ENCODE assay signal across 10 cellular contexts in genomic region chr10:3720228-3721019, GRCh38.
DNase-seq lines count a peak whose midpoint lies in the region; TF ChIP-seq lines count a peak whose summit lies in the region.
"Had no signal": no experiment of that assay in that cellular context is flagged by ENCODE, and none has a peak within 500 bp of the region (broad histone marks: within the 10 kb centered on the region; RNA-seq: fewer than 3 reads in every experiment).

No MANE protein-coding gene starts in this region.

- H3K9me3 Mint-ChIP-seq in CD14-positive monocyte, result peaks cover 0 to 8% (median 3%) of the 10 kb centered on the region in 7 donors
- H3K9me3 Mint-ChIP-seq: neural progenitor cell had no signal

- H3K27ac ChIP-seq in osteoblast (ENCODE audit: low read depth, low read length) (peak overlapping the region; percentile 56), ovary (no peak overlapping the region)
- H3K27ac ChIP-seq: neural progenitor cell had no signal

- no peaks in the 10 kb centered on the region for H4K20me1 ChIP-seq in osteoblast (ENCODE audit: insufficient read depth, low read length)

- no peaks in the 10 kb centered on the region for H3K27me3 ChIP-seq in osteoblast (ENCODE audit: insufficient read depth, low read length)
- H3K27me3 ChIP-seq in ovary, result no peaks in the 10 kb centered on the region
- H3K27me3 ChIP-seq: neural progenitor cell had no signal

- peaks cover 67% of the 10 kb centered on the region for H3K4me1 Mint-ChIP-seq in CD14-positive monocyte

- peak overlapping the region; percentile 97 to 99 (median 99) for H3K27ac Mint-ChIP-seq in CD14-positive monocyte
- H3K27ac Mint-ChIP-seq: neural progenitor cell had no signal

- no peak for TF ChIP-seq POLR2A in ovary (IDR thresholded peaks at IDR 0.05)

- peak overlapping the region; percentile 70 for H3K4me2 ChIP-seq in osteoblast (ENCODE audit: insufficient read depth, low read length)
- H3K4me2 ChIP-seq: neural progenitor cell had no signal

- TF ChIP-seq EP300 in ovary (IDR thresholded peaks at IDR 0.05), result no peak

- peaks cover 0 to 4% of the 10 kb centered on the region in 2 donors for H3K36me3 Mint-ChIP-seq in CD14-positive monocyte
- H3K36me3 Mint-ChIP-seq: brain, neural progenitor cell had no signal

- H3K4me1 ChIP-seq in osteoblast (ENCODE audit: insufficient read depth, low read length), result peaks cover 20% of the 10 kb centered on the region
- no peaks in the 10 kb centered on the region for H3K4me1 ChIP-seq in ovary (ENCODE audit: insufficient read depth)
- H3K4me1 ChIP-seq: neural progenitor cell had no signal

- no peaks in the 10 kb centered on the region for H3K9me3 ChIP-seq in osteoblast (ENCODE audit: low read depth, low read length)
- no peaks in the 10 kb centered on the region for H3K9me3 ChIP-seq in ovary

- TF ChIP-seq CTCF in CD14-positive monocyte (IDR thresholded peaks at IDR 0.05) (no peak), osteoblast (IDR thresholded peaks at IDR 0.05; ENCODE audit: extremely low read depth, low read depth, low read length) (no peak), ovary (IDR thresholded peaks at IDR 0.05) (no peak)

- peaks cover 0 to 3% (median 0%) of the 10 kb centered on the region in 3 donors for H3K27me3 Mint-ChIP-seq in CD14-positive monocyte (ENCODE audit: low read depth in 3 of 3)
- H3K27me3 Mint-ChIP-seq: brain had no signal

- intact Hi-C loops in CD14-positive monocyte (cut with micrococcal nuclease) (loop anchor here (5.0 kb wide), 2 partner anchors 42 to 57 kb away; no protein-coding TSS in a partner anchor), ovary (cut with DNase I) (no loop called here)

- H3K4me3 Mint-ChIP-seq in CD14-positive monocyte, result peak overlapping the region; percentile 65 to 88
- H3K4me3 Mint-ChIP-seq: brain, neural progenitor cell had no signal

- H3K4me3 ChIP-seq in osteoblast (ENCODE audit: insufficient read depth, low read length) (peak overlapping the region; percentile 36), ovary (no peak overlapping the region)
- H3K4me3 ChIP-seq: neural progenitor cell had no signal

- WGBS in ovary, 3 donors, result 77 to 83% (median 78%) methylated on average over 8 of the region's 8 CpGs

- peak; percentile 92 for DNase-seq in CD14-positive monocyte (ENCODE audit: low spot score)
- DNase-seq in NOMO-1 treated with DMSO at 0.1 percent for 48 hours (lab: John Stamatoyannopoulos, UW; ENCODE audit: unreplicated experiment), result peak; percentile 99
- DNase-seq in fibroblast of peridontal ligament (ENCODE audit: extremely low read depth), result peak; percentile 95
- peak; percentile 96 for DNase-seq in osteoblast (ENCODE audit: insufficient read length, low spot score, missing footprints)
- DNase-seq in iPS-NIHi11 (ENCODE audit: low spot score), result no peak
- no peak for DNase-seq in ovary
- DNase-seq in NCI-H2107 (lab: John Stamatoyannopoulos, UW), result no peak
- no peak for DNase-seq in central memory CD4-positive, alpha-beta T cell

- H3K79me2 ChIP-seq in osteoblast (ENCODE audit: insufficient read depth, low read length), result no peaks in the 10 kb centered on the region

- H3K36me3 ChIP-seq in osteoblast (ENCODE audit: insufficient read depth, low read length), result no peaks in the 10 kb centered on the region
- H3K36me3 ChIP-seq in ovary, result no peaks in the 10 kb centered on the region
- H3K36me3 ChIP-seq: neural progenitor cell had no signal

- peak overlapping the region; percentile 43 for H2AFZ ChIP-seq in osteoblast (ENCODE audit: low read length)
- H2AFZ ChIP-seq: neural progenitor cell had no signal

Comparison
In these comparisons a context has a peak if more than half of its experiments do, and no peak if none do; other contexts are left out.
1. DNase-seq: peak in CD14-positive monocyte (single experiment), NOMO-1 treated with DMSO at 0.1 percent for 48 hours (single experiment), fibroblast of peridontal ligament (single experiment) and osteoblast (single experiment); none in iPS-NIHi11 (single experiment), ovary (0 of 5), NCI-H2107 (single experiment) and central memory CD4-positive, alpha-beta T cell (single experiment).
2. intact Hi-C loops: an anchor here in CD14-positive monocyte (5.0 kb wide); none called in ovary.